ENCODE assay signal across 18 cellular contexts in the genomic region with DNA sequence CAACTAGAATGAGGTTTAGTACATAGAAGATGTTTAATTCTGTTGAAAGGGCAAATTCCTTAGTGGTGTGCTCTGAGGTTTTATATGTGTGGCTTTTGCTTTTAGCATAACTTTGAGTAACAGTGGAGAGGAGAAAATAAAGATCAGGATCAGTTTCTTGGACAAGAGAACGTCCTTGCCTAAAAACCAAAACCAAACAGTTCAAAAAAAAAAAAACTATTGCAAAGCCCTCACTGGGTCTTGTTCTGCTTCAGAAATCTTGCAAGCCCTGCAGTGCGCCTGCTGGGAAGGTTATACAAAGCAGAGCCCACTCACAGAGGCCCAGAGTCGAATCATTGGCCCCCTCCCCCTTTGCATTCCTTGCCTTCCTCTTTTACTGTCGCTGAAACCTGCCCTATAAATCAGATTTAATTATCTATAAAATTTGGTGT.
A peak's percentile ranks its signal among the peaks of the same experiment; 100 is the strongest.
DNase-seq lines count a peak whose midpoint lies in the region; TF ChIP-seq lines count a peak whose summit lies in the region.
"Had no signal": no experiment of that assay in that cellular context is flagged by ENCODE, and none has a peak within 500 bp of the region (broad histone marks: within the 10 kb centered on the region; RNA-seq: fewer than 3 reads in every experiment).

No MANE protein-coding gene starts in this region.

- H3K79me2 ChIP-seq in osteoblast (ENCODE audit: insufficient read depth, low read length): no peaks in the 10 kb centered on the region

- TF ChIP-seq CTCF in osteoblast (IDR thresholded peaks at IDR 0.05; ENCODE audit: extremely low read depth, low read depth, low read length): no peak

- DNase-seq in AG08395 (ENCODE audit: low spot score) (peak; percentile 27), astrocyte of the hippocampus (ENCODE audit: low read depth, low spot score) (peak; percentile 72), osteoblast (ENCODE audit: insufficient read length, low spot score, missing footprints) (peak; percentile 65), middle frontal gyrus (ENCODE audit: extremely low spot score, low spot score) (no peak), GM03348 (ENCODE audit: low spot score) (no peak), SJCRH30 (no peak), NCI-H2107 (lab: John Stamatoyannopoulos, UW) (no peak)
- DNase-seq: CD4-positive, alpha-beta T cell; DMS79 treated with DMSO at 0.1 percent for 48 hours; immature natural killer cell; midbrain; NCI-H2171; posterior cingulate gyrus; SHP77; stimulated activated CD4-positive, alpha-beta T cell treated with anti-CD3 and anti-CD28 coated beads, Interleukin-12 subunit alpha, Interleukin-12 subunit beta, amount 100 ng/mL, for 4 hours; stimulated activated naive CD4-positive, alpha-beta T cell had no signal

- H2AFZ ChIP-seq in osteoblast (ENCODE audit: low read length): no peak overlapping the region

- no peak overlapping the region for H3K4me3 ChIP-seq in iPS-20b (ENCODE audit: low read length)
- H3K4me3 ChIP-seq in osteoblast (ENCODE audit: insufficient read depth, low read length): no peak overlapping the region
- H3K4me3 ChIP-seq in SJCRH30: no peak overlapping the region
- H3K4me3 ChIP-seq: A549 had no signal

- no peaks in the 10 kb centered on the region for H4K20me1 ChIP-seq in osteoblast (ENCODE audit: insufficient read depth, low read length)

- H3K27me3 ChIP-seq in iPS-20b (ENCODE audit: insufficient read depth, low read length): no peaks in the 10 kb centered on the region
- H3K27me3 ChIP-seq in osteoblast (ENCODE audit: insufficient read depth, low read length): no peaks in the 10 kb centered on the region
- peaks cover 7% of the 10 kb centered on the region; the same call in 1 of the 2 replicates for H3K27me3 ChIP-seq in SJCRH30

- H3K4me2 ChIP-seq in osteoblast (ENCODE audit: insufficient read depth, low read length): peak overlapping the region; percentile 59
- H3K4me2 ChIP-seq: A549 had no signal

- H3K4me1 ChIP-seq in iPS-20b (ENCODE audit: insufficient read depth, low read length): peaks cover 49% of the 10 kb centered on the region
- peaks cover 30% of the 10 kb centered on the region for H3K4me1 ChIP-seq in osteoblast (ENCODE audit: insufficient read depth, low read length)
- H3K4me1 ChIP-seq in SJCRH30: no peaks in the 10 kb centered on the region

- H3K9me3 ChIP-seq in iPS-20b (ENCODE audit: insufficient read depth, low read depth, low read length) (no peaks in the 10 kb centered on the region), osteoblast (ENCODE audit: low read depth, low read length) (no peaks in the 10 kb centered on the region), SJCRH30 (replicated peaks) (no peaks in the 10 kb centered on the region)
- H3K9me3 ChIP-seq: A549 had no signal

- H3K9ac ChIP-seq in iPS-20b (ENCODE audit: low read depth, low read length): peak overlapping the region; percentile 28; the same call in 1 of the 2 replicates

- no peak overlapping the region for H3K27ac ChIP-seq in iPS-20b (ENCODE audit: low read length)
- H3K27ac ChIP-seq in osteoblast (ENCODE audit: low read depth, low read length): no peak overlapping the region
- H3K27ac ChIP-seq in SJCRH30: no peak overlapping the region
- H3K27ac ChIP-seq: A549 had no signal

- H3K36me3 ChIP-seq in iPS-20b (ENCODE audit: insufficient read depth, low read depth, low read length): no peaks in the 10 kb centered on the region
- H3K36me3 ChIP-seq in osteoblast (ENCODE audit: insufficient read depth, low read length): no peaks in the 10 kb centered on the region
- no peaks in the 10 kb centered on the region for H3K36me3 ChIP-seq in SJCRH30

Comparison
In these comparisons a context has a peak if more than half of its experiments do, and no peak if none do; other contexts are left out.
1. DNase-seq: peak in AG08395 (single experiment), astrocyte of the hippocampus (single experiment) and osteoblast (single experiment); none in middle frontal gyrus (single experiment), GM03348 (single experiment), SJCRH30 (0 of 2) and NCI-H2107 (single experiment).